1 cellular context compared by ENCODE assay signal in the genomic region with DNA sequence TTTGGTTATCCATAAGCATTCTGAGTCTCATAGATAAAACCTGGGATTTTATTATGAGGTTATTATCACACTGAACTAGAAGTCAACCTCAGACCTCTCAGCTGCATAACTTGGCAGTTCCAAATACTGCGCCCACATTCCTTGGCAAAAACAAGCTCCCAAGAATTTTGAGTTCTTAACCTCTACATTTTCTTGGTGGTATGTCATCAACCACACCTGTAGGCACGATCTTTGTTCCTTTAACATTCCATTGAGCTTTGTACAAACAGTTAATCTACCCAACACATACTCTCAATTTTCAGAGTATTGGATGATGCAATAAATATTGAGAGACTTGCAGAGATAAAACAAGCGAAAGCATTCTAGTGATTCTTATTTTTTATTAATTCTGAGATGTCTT.
TF ChIP-seq lines count a peak whose summit lies in the region.

No MANE protein-coding gene starts in this region.

TF ChIP-seq in A549, 52 proteins besides CTCF, POLR2A, EP300 and RAD21 (continued from another document):
- TF ChIP-seq KDM1A (IDR thresholded peaks at IDR 0.05; ENCODE audit: low read depth) (no peak), CBX2 (IDR thresholded peaks at IDR 0.05; ENCODE audit: borderline replicate concordance, low read depth) (no peak), GATA3 (IDR thresholded peaks at IDR 0.05; ENCODE audit: borderline replicate concordance) (peak; percentile 92), TFCP2L1 (CRISPR knock-in tag; IDR thresholded peaks at IDR 0.05) (no peak), CHD4 (IDR thresholded peaks at IDR 0.05; ENCODE audit: borderline replicate concordance) (no peak), TP53 (CRISPR knock-in tag; IDR thresholded peaks at IDR 0.05) (no peak), JUNB (IDR thresholded peaks at IDR 0.05) (peak; percentile 84), FOXS1 (CRISPR knock-in tag; IDR thresholded peaks at IDR 0.05) (no peak; the same call in 1 of the 2 replicates), HOXB5 (CRISPR knock-in tag; IDR thresholded peaks at IDR 0.05) (no peak), MAFK (IDR thresholded peaks at IDR 0.05; ENCODE audit: partially characterized antibody) (no peak), FOSB (CRISPR knock-in tag; IDR thresholded peaks at IDR 0.05) (no peak), RARB (CRISPR knock-in tag; IDR thresholded peaks at IDR 0.05) (no peak), CHD2 (IDR thresholded peaks at IDR 0.05; ENCODE audit: low read length, partially characterized antibody) (no peak), ZFP36 (IDR thresholded peaks at IDR 0.05; ENCODE audit: borderline replicate concordance, partially characterized antibody) (no peak), HOXA7 (CRISPR knock-in tag; IDR thresholded peaks at IDR 0.05) (no peak), PHF8 (IDR thresholded peaks at IDR 0.05; ENCODE audit: borderline replicate concordance, low read depth) (no peak), BHLHE40 (IDR thresholded peaks at IDR 0.05; ENCODE audit: low read depth, low read length) (no peak), ESRRA (IDR thresholded peaks at IDR 0.05; ENCODE audit: borderline replicate concordance, low read length) (no peak), JUN (IDR thresholded peaks at IDR 0.05) (peak; percentile 68 to 88; a peak in 4 of 5 replicates), POLR2AphosphoS2 (conservative IDR thresholded peaks at IDR 0.05; ENCODE audit: low read length) (no peak), KDM5A (IDR thresholded peaks at IDR 0.05) (no peak), NPAS2 (CRISPR knock-in tag; IDR thresholded peaks at IDR 0.05; ENCODE audit: borderline replicate concordance) (no peak), RFX5 (IDR thresholded peaks at IDR 0.05) (no peak), ZC3H11A (IDR thresholded peaks at IDR 0.05) (no peak), SMC3 (IDR thresholded peaks at IDR 0.05) (peak; percentile 31; the same call in 1 of the 3 replicates), CEBPB (IDR thresholded peaks at IDR 0.05) (peak; percentile 75 to 93; a peak in 3 of 4 replicates)
- TF ChIP-seq, protein P1, sequence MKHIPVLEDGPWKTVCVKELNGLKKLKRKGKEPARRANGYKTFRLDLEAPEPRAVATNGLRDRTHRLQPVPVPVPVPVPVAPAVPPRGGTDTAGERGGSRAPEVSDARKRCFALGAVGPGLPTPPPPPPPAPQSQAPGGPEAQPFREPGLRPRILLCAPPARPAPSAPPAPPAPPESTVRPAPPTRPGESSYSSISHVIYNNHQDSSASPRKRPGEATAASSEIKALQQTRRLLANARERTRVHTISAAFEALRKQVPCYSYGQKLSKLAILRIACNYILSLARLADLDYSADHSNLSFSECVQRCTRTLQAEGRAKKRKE (CRISPR knock-in tag; IDR thresholded peaks at IDR 0.05; ENCODE audit: low read depth) = no peak
- TF ChIP-seq, protein P2, sequence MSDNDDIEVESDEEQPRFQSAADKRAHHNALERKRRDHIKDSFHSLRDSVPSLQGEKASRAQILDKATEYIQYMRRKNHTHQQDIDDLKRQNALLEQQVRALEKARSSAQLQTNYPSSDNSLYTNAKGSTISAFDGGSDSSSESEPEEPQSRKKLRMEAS (IDR thresholded peaks at IDR 0.05) = peak; percentile 56
- TF ChIP-seq, protein P3, sequence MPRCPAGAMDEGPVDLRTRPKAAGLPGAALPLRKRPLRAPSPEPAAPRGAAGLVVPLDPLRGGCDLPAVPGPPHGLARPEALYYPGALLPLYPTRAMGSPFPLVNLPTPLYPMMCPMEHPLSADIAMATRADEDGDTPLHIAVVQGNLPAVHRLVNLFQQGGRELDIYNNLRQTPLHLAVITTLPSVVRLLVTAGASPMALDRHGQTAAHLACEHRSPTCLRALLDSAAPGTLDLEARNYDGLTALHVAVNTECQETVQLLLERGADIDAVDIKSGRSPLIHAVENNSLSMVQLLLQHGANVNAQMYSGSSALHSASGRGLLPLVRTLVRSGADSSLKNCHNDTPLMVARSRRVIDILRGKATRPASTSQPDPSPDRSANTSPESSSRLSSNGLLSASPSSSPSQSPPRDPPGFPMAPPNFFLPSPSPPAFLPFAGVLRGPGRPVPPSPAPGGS (IDR thresholded peaks at IDR 0.05) = peak; percentile 78; the same call in 2 of the 3 replicates
- TF ChIP-seq, protein P4, sequence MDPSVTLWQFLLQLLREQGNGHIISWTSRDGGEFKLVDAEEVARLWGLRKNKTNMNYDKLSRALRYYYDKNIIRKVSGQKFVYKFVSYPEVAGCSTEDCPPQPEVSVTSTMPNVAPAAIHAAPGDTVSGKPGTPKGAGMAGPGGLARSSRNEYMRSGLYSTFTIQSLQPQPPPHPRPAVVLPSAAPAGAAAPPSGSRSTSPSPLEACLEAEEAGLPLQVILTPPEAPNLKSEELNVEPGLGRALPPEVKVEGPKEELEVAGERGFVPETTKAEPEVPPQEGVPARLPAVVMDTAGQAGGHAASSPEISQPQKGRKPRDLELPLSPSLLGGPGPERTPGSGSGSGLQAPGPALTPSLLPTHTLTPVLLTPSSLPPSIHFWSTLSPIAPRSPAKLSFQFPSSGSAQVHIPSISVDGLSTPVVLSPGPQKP (IDR thresholded peaks at IDR 0.05; ENCODE audit: low read depth, low read length) = no peak
